In genomic region chr1:44842763-44843655, GRCh38 we compare ENCODE assay signal across 8 cellular contexts. TPM values are rescaled to one million over a fixed set of nuclear protein-coding genes. Genes with fewer than 3 reads are reported as not detected.
DNase-seq lines count a peak whose midpoint lies in the region; ATAC-seq and TF ChIP-seq lines count a peak whose summit lies in the region.

Gene PTCH2, minus strand, starts transcription at chr1:44843253. Its CDS starts 321 bp downstream, at chr1:44842932.

- peak within 1 kb of the TSS; percentile 22 for H3K4me3 Mint-ChIP-seq in activated CD8-positive, alpha-beta memory T cell treated with anti-CD3 and anti-CD28 coated beads, Interleukin-2, amount 10 ng/mL, durations not matched to agents 7 days and 5 days

- CTCF ChIA-PET in activated CD8-positive, alpha-beta memory T cell treated with anti-CD3 and anti-CD28 coated beads, Interleukin-2, amount 10 ng/mL, durations not matched to agents 7 days and 5 days (lab: Charles Lee) = interaction anchor here (1.0 to 1.3 kb wide), 2 partner anchors 14 to 497 kb away, joined by 3 to 4 read pairs; partner anchors contain the start of gene TOE1

- intact Hi-C loops in uterus (cut with DNase I; ENCODE audit: low total_unique reads) = loop anchor here (10.0 kb wide), 1 partner anchor 118 kb away; no protein-coding TSS in a partner anchor

- H3K27ac ChIP-seq in muscle layer of colon (ENCODE audit: low read depth, low read length) (peak within 1 kb of the TSS; percentile 57), uterus (peak within 1 kb of the TSS; percentile 70 to 86)

- H3K4me3 ChIP-seq in muscle layer of colon (ENCODE audit: low read depth in 1 of 2, low read length in 2 of 2) = peak within 1 kb of the TSS; percentile 66 to 68
- peak within 1 kb of the TSS; percentile 45 to 58 for H3K4me3 ChIP-seq in uterus

- peaks cover 4% of the 10 kb centered on the region for H3K4me1 Mint-ChIP-seq in activated CD8-positive, alpha-beta memory T cell treated with anti-CD3 and anti-CD28 coated beads, Interleukin-2, amount 10 ng/mL, durations not matched to agents 7 days and 5 days

- TF ChIP-seq POLR2A in uterus (IDR thresholded peaks at IDR 0.05) = peak; percentile 58 to 60

- H3K27ac Mint-ChIP-seq in activated CD8-positive, alpha-beta memory T cell treated with anti-CD3 and anti-CD28 coated beads, Interleukin-2, amount 10 ng/mL, durations not matched to agents 7 days and 5 days = no peak within 1 kb of the TSS

- no peaks in the 10 kb centered on the region for H3K4me1 ChIP-seq in muscle layer of colon (ENCODE audit: insufficient read depth, low read length)
- no peaks in the 10 kb centered on the region for H3K4me1 ChIP-seq in uterus

- no peaks in the 10 kb centered on the region for H3K9me3 Mint-ChIP-seq in activated CD8-positive, alpha-beta memory T cell treated with anti-CD3 and anti-CD28 coated beads, Interleukin-2, amount 10 ng/mL, durations not matched to agents 7 days and 5 days (ENCODE audit: low read depth)

- ATAC-seq in activated CD4-positive, CD25-positive, alpha-beta regulatory T cell treated with anti-CD3 and anti-CD28 coated beads, Interleukin-2, amount 50 U/mL, for 24 hours = peak; percentile 46 to 49
- peak; percentile 65 for ATAC-seq in activated CD8-positive, alpha-beta memory T cell treated with anti-CD3 and anti-CD28 coated beads, Interleukin-2, amount 10 ng/mL, durations not matched to agents 7 days and 5 days
- ATAC-seq in GM19397 (IDR thresholded peaks at IDR 0.05; ENCODE audit: unreplicated experiment) = no peak

- no peaks in the 10 kb centered on the region for H3K27me3 ChIP-seq in muscle layer of colon (ENCODE audit: control insufficient read depth in 1 of 2, insufficient read depth in 2 of 2, low read length in 2 of 2)
- H3K27me3 ChIP-seq in uterus = no peaks in the 10 kb centered on the region

- no peak within 1 kb of the TSS for H3K9ac ChIP-seq in muscle layer of colon (ENCODE audit: low read length)

- no peak for TF ChIP-seq CTCF in uterus (IDR thresholded peaks at IDR 0.05)

- DNase-seq in activated CD4-positive, CD25-positive, alpha-beta regulatory T cell treated with anti-CD3 and anti-CD28 coated beads, Interleukin-2, amount 50 U/mL, for 72 hours = no peak
- DNase-seq in NCI-H146 treated with DMSO at 0.1 percent for 48 hours (lab: John Stamatoyannopoulos, UW; ENCODE audit: unreplicated experiment) (peak; percentile 53), fibroblast of gingiva (ENCODE audit: low read depth) (peak; percentile 64), uterus (peak; percentile 81 to 85)
- DNase-seq in activated CD8-positive, alpha-beta memory T cell treated with anti-CD3 and anti-CD28 coated beads, Interleukin-2, amount 10 ng/mL, durations not matched to agents 7 days and 5 days = no peak

- peaks cover 8% of the 10 kb centered on the region for H3K36me3 Mint-ChIP-seq in activated CD8-positive, alpha-beta memory T cell treated with anti-CD3 and anti-CD28 coated beads, Interleukin-2, amount 10 ng/mL, durations not matched to agents 7 days and 5 days

- H3K36me3 ChIP-seq in muscle layer of colon (ENCODE audit: insufficient read depth, low read length) (no peaks in the 10 kb centered on the region), uterus (no peaks in the 10 kb centered on the region)

- H3K9me3 ChIP-seq in muscle layer of colon (ENCODE audit: low read length) (no peaks in the 10 kb centered on the region), uterus (no peaks in the 10 kb centered on the region)

- peaks cover 17% of the 10 kb centered on the region for H3K27me3 Mint-ChIP-seq in activated CD8-positive, alpha-beta memory T cell treated with anti-CD3 and anti-CD28 coated beads, Interleukin-2, amount 10 ng/mL, durations not matched to agents 7 days and 5 days

RNA-seq across cellular contexts. Expression of gene PTCH2, which starts in this region (rescaled TPM):
- total RNA-seq in activated CD8-positive, alpha-beta memory T cell treated with anti-CD3 and anti-CD28 coated beads, Interleukin-2, amount 10 ng/mL, durations not matched to agents 7 days and 5 days = 1 to 10 TPM in 1 of 2 experiments, under 1 TPM in 1; 0.82 to 3.6 TPM
- 1 to 10 TPM; 3.1 to 8.1 (median 5.4) TPM for total RNA-seq in uterus

Comparison
In these comparisons a context has a peak if more than half of its experiments do, and no peak if none do; other contexts are left out.
1. DNase-seq: peak in NCI-H146 treated with DMSO at 0.1 percent for 48 hours (single experiment), fibroblast of gingiva (single experiment) and uterus (2 of 2); none in activated CD4-positive, CD25-positive, alpha-beta regulatory T cell treated with anti-CD3 and anti-CD28 coated beads, Interleukin-2, amount 50 U/mL, for 72 hours (single experiment) and activated CD8-positive, alpha-beta memory T cell treated with anti-CD3 and anti-CD28 coated beads, Interleukin-2, amount 10 ng/mL, durations not matched to agents 7 days and 5 days (single experiment).